1 cellular context compared by ENCODE assay signal in genomic region chr10:77479586-77479985, GRCh38.
TF ChIP-seq lines count a peak whose summit lies in the region.

No MANE protein-coding gene starts in this region.

TF ChIP-seq in GM23338, 12 proteins besides CTCF, POLR2A, EP300 and RAD21 (continued from another document):
- TF ChIP-seq ZNF462 (CRISPR knock-in tag; IDR thresholded peaks at IDR 0.05): no peak
- TF ChIP-seq EZH2 (IDR thresholded peaks at IDR 0.05; ENCODE audit: low read depth, unreplicated experiment): no peak
- TF ChIP-seq ETS1 (IDR thresholded peaks at IDR 0.05): no peak
- TF ChIP-seq STAT1 (IDR thresholded peaks at IDR 0.05; ENCODE audit: unreplicated experiment): no peak
- no peak for TF ChIP-seq EZH2phosphoT487 (IDR thresholded peaks at IDR 0.05; ENCODE audit: unreplicated experiment)
- TF ChIP-seq REST (IDR thresholded peaks at IDR 0.05; ENCODE audit: unreplicated experiment): no peak
TF ChIP-seq in GM23338: peak in this region for 0.
